Comparison of ENCODE assay signal across 20 cellular contexts in genomic region chr1:11671205-11671543, GRCh38. TPM values are rescaled to one million over a fixed set of nuclear protein-coding genes. Genes with fewer than 3 reads are reported as not detected.
DNase-seq lines count a peak whose midpoint lies in the region; ATAC-seq and TF ChIP-seq lines count a peak whose summit lies in the region.
"Had no signal": no experiment of that assay in that cellular context is flagged by ENCODE, and none has a peak within 500 bp of the region (broad histone marks: within the 10 kb centered on the region; RNA-seq: fewer than 3 reads in every experiment).

No MANE protein-coding gene starts in this region.

- H3K4me3 ChIP-seq in hepatocyte (no peak overlapping the region), neuronal stem cell (ENCODE audit: low read length in 2 of 2) (no peak overlapping the region)
- H3K4me3 ChIP-seq: SJSA1 had no signal

- no peak overlapping the region for H3K18ac ChIP-seq in neuronal stem cell (ENCODE audit: low read length)

- H2BK12ac ChIP-seq in neuronal stem cell (ENCODE audit: low read length): no peak overlapping the region

- peak overlapping the region; percentile 46 for H3K4me2 ChIP-seq in hepatocyte
- H3K4me2 ChIP-seq in neuronal stem cell (ENCODE audit: insufficient read depth, low read length, poor library complexity, severe bottlenecking): no peak overlapping the region

- no peak overlapping the region for H3K14ac ChIP-seq in neuronal stem cell (ENCODE audit: low read length)

- no peak overlapping the region for H2BK15ac ChIP-seq in neuronal stem cell (ENCODE audit: low read length)

- 0 out of 2 replicates have a peak overlapping the region, but pooled peaks have one; percentile 13 for H3K27ac ChIP-seq in RWPE1
- H3K27ac ChIP-seq in hepatocyte: peak overlapping the region; percentile 86
- no peak overlapping the region for H3K27ac ChIP-seq in neuronal stem cell (replicated peaks; ENCODE audit: low read length)
- H3K27ac ChIP-seq: SJSA1 had no signal

- H3K79me1 ChIP-seq in neuronal stem cell (ENCODE audit: low read depth, low read length): peaks cover 2% of the 10 kb centered on the region

- POLR2A ChIA-PET in RWPE1 (lab: Yijun Ruan, JAX; ENCODE audit: low non-redundant PET): no interaction called here

- no peak for ATAC-seq in GM21381 (IDR thresholded peaks at IDR 0.05; ENCODE audit: unreplicated experiment)
- ATAC-seq: Right ventricle myocardium inferior had no signal

- no peak for TF ChIP-seq CTCF in RWPE1 (conservative IDR thresholded peaks at IDR 0.05; ENCODE audit: low read depth)
- no peak for TF ChIP-seq CTCF in hepatocyte (IDR thresholded peaks at IDR 0.05; ENCODE audit: poor library complexity)

- no peaks in the 10 kb centered on the region for H3K36me3 ChIP-seq in hepatocyte (replicated peaks; ENCODE audit: insufficient read depth, low read depth)
- peaks cover 47 to 85% of the 10 kb centered on the region in 2 donors for H3K36me3 ChIP-seq in neuronal stem cell (replicated peaks in 1 of 2; ENCODE audit: control insufficient read depth in 2 of 2, insufficient read depth in 2 of 2, low read length in 2 of 2)

- H3K79me2 ChIP-seq in hepatocyte: no peaks in the 10 kb centered on the region

- H2BK5ac ChIP-seq in neuronal stem cell (ENCODE audit: low read length): no peak overlapping the region

- no peak overlapping the region for H4K91ac ChIP-seq in neuronal stem cell (ENCODE audit: low read depth, low read length, poor library complexity)

- CTCF ChIA-PET in RWPE1 (lab: Yijun Ruan, JAX): interaction anchor here (0.7 kb wide), 1 partner anchor 23 kb away, joined by 3 read pairs; no protein-coding TSS in a partner anchor

- H3K4ac ChIP-seq in neuronal stem cell (ENCODE audit: low read length): no peak overlapping the region

- H3K9me2 ChIP-seq in hepatocyte (replicated peaks; ENCODE audit: insufficient read depth): no peaks in the 10 kb centered on the region

- no peak overlapping the region for H2AK5ac ChIP-seq in neuronal stem cell (ENCODE audit: low read depth, low read length)

- H3K27me3 ChIP-seq in hepatocyte: no peaks in the 10 kb centered on the region
- no peaks in the 10 kb centered on the region for H3K27me3 ChIP-seq in neuronal stem cell (ENCODE audit: control insufficient read depth in 3 of 3, insufficient read depth in 3 of 3, low read depth in 1 of 3, low read length in 3 of 3)
- H3K27me3 ChIP-seq: SJSA1 had no signal

- H4K8ac ChIP-seq in neuronal stem cell (ENCODE audit: low read depth, low read length): no peak overlapping the region

- no peak overlapping the region for H3K9ac ChIP-seq in neuronal stem cell (ENCODE audit: low read depth, low read length, poor library complexity)

- DNase-seq in RWPE1 (ENCODE audit: low spot score) (no peak), hepatocyte (ENCODE audit: low spot score) (no peak), neuronal stem cell (ENCODE audit: low spot score) (no peak), GM19240 (ENCODE audit: insufficient read length, low spot score) (no peak)
- DNase-seq in activated naive CD4-positive, alpha-beta T cell (lab: John Stamatoyannopoulos, UW): no peak
- DNase-seq in effector CD8-positive, alpha-beta T cell (lab: John Stamatoyannopoulos, UW): no peak
- DNase-seq: CD4-positive, alpha-beta T cell; DMS 273 treated with DMSO at 0.1 percent for 48 hours; DMS79 treated with DMSO at 0.1 percent for 48 hours; Karpas-422; NCI-H1694; NCI-H2081 treated with DMSO at 0.1 percent for 48 hours; NCI-H2171 treated with DMSO at 0.1 percent for 48 hours; NCI-H524 treated with DMSO at 0.1 percent for 48 hours; NCI-H82; OCI-M1 had no signal

- no peaks in the 10 kb centered on the region for H3K9me3 ChIP-seq in hepatocyte (ENCODE audit: low read depth)
- H3K9me3 ChIP-seq in neuronal stem cell (replicated peaks in 1 of 2; ENCODE audit: control insufficient read depth in 2 of 2, insufficient read depth in 1 of 2, low read depth in 1 of 2, low read length in 2 of 2): no peaks in the 10 kb centered on the region
- H3K9me3 ChIP-seq: Caco-2, SJSA1 had no signal

- peak overlapping the region; percentile 89 for H3K23ac ChIP-seq in neuronal stem cell (ENCODE audit: low read depth, low read length, poor library complexity)

- H2BK120ac ChIP-seq in neuronal stem cell (ENCODE audit: low read depth, low read length): no peak overlapping the region

- H4K20me1 ChIP-seq in hepatocyte (ENCODE audit: insufficient read depth, poor library complexity, severe bottlenecking): no peaks in the 10 kb centered on the region

- H3K4me1 ChIP-seq in hepatocyte (ENCODE audit: insufficient read depth) (peaks cover 6% of the 10 kb centered on the region), neuronal stem cell (ENCODE audit: control insufficient read depth in 2 of 2, insufficient read depth in 1 of 2, low read depth in 1 of 2, low read length in 2 of 2) (peaks cover 0 to 6% of the 10 kb centered on the region in 2 donors)
- H3K4me1 ChIP-seq: SJSA1 had no signal

- 61% methylated on average over 6 of the region's 6 CpGs for WGBS in hepatocyte (ENCODE audit: low lambda C conversion rate, missing lambda C conversion rate)
- WGBS in neuronal stem cell (ENCODE audit: extremely low coverage in 2 of 2, insufficient read length in 2 of 2, insufficient replicate concordance in 1 of 2), 2 donors: no CpG with 5 or more reads among the region's 6 CpGs

- no peak overlapping the region for H2AFZ ChIP-seq in hepatocyte
- no peak overlapping the region for H2AFZ ChIP-seq in neuronal stem cell (ENCODE audit: low read length)

RNA-seq across cellular contexts. Expression of gene FBXO6, which starts 7.2 kb away (rescaled TPM):
- total RNA-seq in hepatocyte: 19.4 and 21.5 TPM in 2 replicates
- polyA plus RNA-seq in hepatocyte: 28.9 and 30.0 TPM in 2 replicates
- 1.4 TPM for polyA plus RNA-seq in neuronal stem cell (2013, experiment 1 of 2)
- polyA plus RNA-seq in neuronal stem cell (2013, experiment 2 of 2): 1.5 TPM

RNA-seq across cellular contexts. Expression of gene MAD2L2, which starts 9.8 kb away (rescaled TPM):
- 40.6 and 46.8 TPM in 2 replicates for total RNA-seq in hepatocyte
- 63.2 and 72.7 TPM in 2 replicates for polyA plus RNA-seq in hepatocyte
- polyA plus RNA-seq in neuronal stem cell (2013, experiment 1 of 2): 132 TPM
- polyA plus RNA-seq in neuronal stem cell (2013, experiment 2 of 2): 126 TPM

RNA-seq across cellular contexts. Expression of gene FBXO44, which starts 16.5 kb away (rescaled TPM):
- 15.9 and 24.8 TPM in 2 replicates for total RNA-seq in hepatocyte
- 37.9 and 41.2 TPM in 2 replicates for polyA plus RNA-seq in hepatocyte
- 16.4 TPM for polyA plus RNA-seq in neuronal stem cell (2013, experiment 1 of 2)
- 16.6 TPM for polyA plus RNA-seq in neuronal stem cell (2013, experiment 2 of 2)

RNA-seq across cellular contexts. Expression of gene FBXO2, which starts 16.9 kb away (rescaled TPM):
- total RNA-seq in hepatocyte: 122 and 134 TPM in 2 replicates
- polyA plus RNA-seq in hepatocyte: 339 and 349 TPM in 2 replicates
- polyA plus RNA-seq in neuronal stem cell (2013, experiment 1 of 2): 7.1 TPM
- polyA plus RNA-seq in neuronal stem cell (2013, experiment 2 of 2): 7.2 TPM
- total RNA-seq: SJSA1 had no signal

RNA-seq across cellular contexts. Expression of gene DRAXIN, which starts 20.3 kb away (rescaled TPM):
- total RNA-seq in hepatocyte: 0.16 and 0.60 TPM in 2 replicates
- polyA plus RNA-seq in hepatocyte: 0.28 TPM in 1 of 2 replicates, not detected in the other
- polyA plus RNA-seq in neuronal stem cell (2013, experiment 1 of 2): 9.5 TPM
- 9.7 TPM for polyA plus RNA-seq in neuronal stem cell (2013, experiment 2 of 2)
- total RNA-seq: SJSA1 had no signal
